In the genomic region with DNA sequence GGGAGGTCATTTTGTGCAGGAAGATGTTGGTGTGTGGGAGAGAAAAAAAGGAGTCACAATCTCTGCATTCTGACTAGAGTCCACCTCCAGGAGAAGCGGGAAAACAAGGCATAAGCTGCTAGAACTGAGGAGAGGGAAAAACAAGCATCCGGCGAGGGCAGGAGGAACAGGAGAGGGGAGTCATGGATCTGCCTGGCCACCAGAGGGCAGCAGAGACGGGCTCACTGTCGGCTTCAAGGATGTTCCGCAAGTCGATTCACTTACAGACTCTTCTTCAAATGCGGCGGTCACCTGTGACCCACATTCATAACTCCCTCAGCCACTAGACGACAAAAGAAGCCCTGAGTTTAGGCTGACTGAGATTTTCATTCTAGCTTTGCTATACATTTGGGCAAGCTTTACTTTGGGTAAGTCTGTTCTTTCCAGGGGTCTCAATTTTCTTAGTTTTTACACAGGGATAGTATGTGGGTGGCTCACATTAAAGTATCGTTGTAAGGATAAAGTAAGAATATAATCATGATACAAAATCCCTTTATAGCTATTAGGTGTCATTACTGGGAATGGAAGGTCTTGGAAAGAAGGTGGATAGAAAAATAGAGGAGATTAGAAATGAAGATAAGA, we compare ENCODE assay signal across 1 cellular context.
TF ChIP-seq lines count a peak whose summit lies in the region.

No MANE protein-coding gene starts in this region.

TF ChIP-seq in H1, 55 proteins besides CTCF, POLR2A, EP300 and RAD21:
- no peak for TF ChIP-seq HDAC6 (IDR thresholded peaks at IDR 0.05; ENCODE audit: low read depth, low read length)
- 0 out of 2 replicates have a peak, but pooled peaks have one; percentile 19 for TF ChIP-seq JUND (IDR thresholded peaks at IDR 0.05; ENCODE audit: low read length)
- TF ChIP-seq RFX5 (IDR thresholded peaks at IDR 0.05; ENCODE audit: borderline replicate concordance, low read depth, low read length), result peak; percentile 53; the same call in 1 of the 2 replicates
- no peak for TF ChIP-seq SP1 (IDR thresholded peaks at IDR 0.05; ENCODE audit: low read depth, low read length)
- no peak for TF ChIP-seq KDM1A (IDR thresholded peaks at IDR 0.05; ENCODE audit: borderline replicate concordance, low read length)
- TF ChIP-seq, protein P1, sequence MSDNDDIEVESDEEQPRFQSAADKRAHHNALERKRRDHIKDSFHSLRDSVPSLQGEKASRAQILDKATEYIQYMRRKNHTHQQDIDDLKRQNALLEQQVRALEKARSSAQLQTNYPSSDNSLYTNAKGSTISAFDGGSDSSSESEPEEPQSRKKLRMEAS (IDR thresholded peaks at IDR 0.05), result peak; percentile 57; the same call in 1 of the 2 replicates
- peak; percentile 8; the same call in 1 of the 2 replicates for TF ChIP-seq CEBPB (IDR thresholded peaks at IDR 0.05; ENCODE audit: low read depth, low read length)
- TF ChIP-seq, protein P2, sequence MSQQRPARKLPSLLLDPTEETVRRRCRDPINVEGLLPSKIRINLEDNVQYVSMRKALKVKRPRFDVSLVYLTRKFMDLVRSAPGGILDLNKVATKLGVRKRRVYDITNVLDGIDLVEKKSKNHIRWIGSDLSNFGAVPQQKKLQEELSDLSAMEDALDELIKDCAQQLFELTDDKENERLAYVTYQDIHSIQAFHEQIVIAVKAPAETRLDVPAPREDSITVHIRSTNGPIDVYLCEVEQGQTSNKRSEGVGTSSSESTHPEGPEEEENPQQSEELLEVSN (IDR thresholded peaks at IDR 0.05), result peak; percentile 83
- no peak for TF ChIP-seq KDM4A (IDR thresholded peaks at IDR 0.05; ENCODE audit: low read depth, low read length, severe bottlenecking)
TF ChIP-seq in H1: peak in this region for 5.
